8 cellular contexts compared by ENCODE assay signal in genomic region chr6:170289971-170290305, GRCh38. TPM values are rescaled to one million over a fixed set of nuclear protein-coding genes. Genes with fewer than 3 reads are reported as not detected.
DNase-seq lines count a peak whose midpoint lies in the region; ATAC-seq and TF ChIP-seq lines count a peak whose summit lies in the region.

No MANE protein-coding gene starts in this region.

- H3K4me3 ChIP-seq in Caco-2 (ENCODE audit: low read depth, low read length) (peak overlapping the region; percentile 62), Panc1 (ENCODE audit: low read depth in 2 of 2, low read length in 2 of 2) (peak overlapping the region; percentile 66 to 70), esophagus muscularis mucosa (peak overlapping the region; percentile 60 to 77 (median 70)), ovary (peak overlapping the region; percentile 57)

- BruUV-seq in Caco-2 (replicated peaks; lab: Mats Ljungman, UMichigan) (TSS peak; percentile 55), Panc1 (replicated peaks; lab: Mats Ljungman, UMichigan) (no TSS peak)

- in situ Hi-C loops in Panc1 (cut with HindIII; ENCODE audit: low pct_unique_long_range_greater_than_20kb, low sequenced_read_pairs) = no loop called here

- no peak for DNase-seq in Caco-2
- no peak for DNase-seq in Panc1 (ENCODE audit: low read depth, low spot score)
- no peak for DNase-seq in esophagus muscularis mucosa (ENCODE audit: extremely low spot score)
- no peak for DNase-seq in ovary
- DNase-seq in OCI-M1 (lab: John Stamatoyannopoulos, UW) = no peak
- DNase-seq in stimulated activated CD4-positive, alpha-beta T cell treated with anti-CD3 and anti-CD28 coated beads, Interleukin-4, amount 100 ng/mL, for 24 hours = no peak
- no peak for DNase-seq in cerebellum (ENCODE audit: low spot score)

- no peaks in the 10 kb centered on the region for H3K9me3 ChIP-seq in Caco-2
- H3K9me3 ChIP-seq in Panc1 (ENCODE audit: control insufficient read depth, insufficient read depth, low read depth, low read length) = no peaks in the 10 kb centered on the region
- H3K9me3 ChIP-seq in esophagus muscularis mucosa = no peaks in the 10 kb centered on the region
- H3K9me3 ChIP-seq in ovary = no peaks in the 10 kb centered on the region

- POLR2A ChIA-PET in Caco-2 (lab: Charles Lee) = interaction anchor here (0.6 to 1.4 kb wide), 3 partner anchors 25 to 480 kb away, joined by 3 to 4 read pairs (median 3); no protein-coding TSS in a partner anchor
- POLR2A ChIA-PET in Panc1 (lab: Charles Lee) = no interaction called here

- peak overlapping the region; percentile 90 for H3K4me3 Mint-ChIP-seq in Caco-2 (ENCODE audit: unreplicated experiment)

- CTCF ChIA-PET in Caco-2 (lab: Charles Lee) (interaction anchor here (0.7 to 3.4 kb wide), 2 partner anchors 10 to 458 kb away, joined by 3 to 16 read pairs; no protein-coding TSS in a partner anchor), Panc1 (lab: Charles Lee) (interaction anchor here (1.4 kb wide), 1 partner anchor 500 kb away, joined by 3 read pairs; no protein-coding TSS in a partner anchor)

- H3K27me3 ChIP-seq in Caco-2 (replicated peaks; ENCODE audit: control insufficient read depth, insufficient read depth, low read length) (peaks cover 7% of the 10 kb centered on the region), Panc1 (ENCODE audit: control insufficient read depth, insufficient read depth, low read length) (peaks cover 34% of the 10 kb centered on the region), esophagus muscularis mucosa (peaks cover 0 to 84% (median 45%) of the 10 kb centered on the region in 4 donors), ovary (peaks cover 3% of the 10 kb centered on the region)

- H3K27me3 Mint-ChIP-seq in Caco-2 (ENCODE audit: insufficient read depth, unreplicated experiment) = peaks cover 34% of the 10 kb centered on the region

- no peak overlapping the region for H3K27ac ChIP-seq in Panc1 (ENCODE audit: low read length)
- H3K27ac ChIP-seq in esophagus muscularis mucosa (replicated peaks in 1 of 4) = peak overlapping the region; percentile 55 to 80 (median 68)
- no peak overlapping the region for H3K27ac ChIP-seq in ovary

- no peaks in the 10 kb centered on the region for H3K9me3 Mint-ChIP-seq in Caco-2 (ENCODE audit: unreplicated experiment)

- TF ChIP-seq POLR2A in esophagus muscularis mucosa (IDR thresholded peaks at IDR 0.05; ENCODE audit: low read depth) (no peak), ovary (IDR thresholded peaks at IDR 0.05) (no peak)

- peaks cover 16% of the 10 kb centered on the region for H3K36me3 Mint-ChIP-seq in Caco-2 (ENCODE audit: insufficient read depth, unreplicated experiment)

- H3K4me1 ChIP-seq in Caco-2 (peaks cover 24% of the 10 kb centered on the region), Panc1 (ENCODE audit: control insufficient read depth, insufficient read depth, low read length) (peaks cover 11% of the 10 kb centered on the region), esophagus muscularis mucosa (peaks cover 64 to 80% (median 73%) of the 10 kb centered on the region in 4 donors), ovary (ENCODE audit: insufficient read depth) (peaks cover 23% of the 10 kb centered on the region)

- no peak overlapping the region for H3K27ac Mint-ChIP-seq in Caco-2 (ENCODE audit: unreplicated experiment)

- TF ChIP-seq EP300 in esophagus muscularis mucosa (IDR thresholded peaks at IDR 0.05) (no peak), ovary (IDR thresholded peaks at IDR 0.05) (no peak)

- peaks cover 18% of the 10 kb centered on the region for H3K4me1 Mint-ChIP-seq in Caco-2 (ENCODE audit: low read depth, unreplicated experiment)

- no CpG with 5 or more reads among the region's 41 CpGs for WGBS in esophagus muscularis mucosa
- WGBS in ovary, 3 donors = 0 to 2% (median 1%) methylated on average over 24 to 41 of the region's 41 CpGs

- no peak for ATAC-seq in Panc1
- no peak for ATAC-seq in GM19455 (IDR thresholded peaks at IDR 0.05; ENCODE audit: unreplicated experiment)

- no peaks in the 10 kb centered on the region; the same call in 1 of the 2 replicates for H3K36me3 ChIP-seq in Caco-2 (ENCODE audit: control insufficient read depth, insufficient read depth, low read length)
- no peaks in the 10 kb centered on the region for H3K36me3 ChIP-seq in Panc1 (ENCODE audit: control insufficient read depth, insufficient read depth, low read length)
- peaks cover 0 to 9% (median 4%) of the 10 kb centered on the region in 4 donors for H3K36me3 ChIP-seq in esophagus muscularis mucosa
- H3K36me3 ChIP-seq in ovary = no peaks in the 10 kb centered on the region

- TF ChIP-seq CTCF in Caco-2 (IDR thresholded peaks at IDR 0.05; ENCODE audit: insufficient read depth in 1 of 2, low read depth in 1 of 2, low read length in 1 of 2, severe bottlenecking in 1 of 2, unreplicated experiment in 1 of 2) = no peak
- TF ChIP-seq CTCF in Panc1 (IDR thresholded peaks at IDR 0.05) = no peak
- TF ChIP-seq CTCF in esophagus muscularis mucosa (IDR thresholded peaks at IDR 0.05) = no peak
- TF ChIP-seq CTCF in ovary (IDR thresholded peaks at IDR 0.05) = no peak

- intact Hi-C loops in Caco-2 (cut with micrococcal nuclease; ENCODE audit: unreplicated experiment) (loop anchor here (1.0 to 10.0 kb wide), 7 partner anchors 10 to 1333 kb away; partner anchors contain the start of genes C6orf120 and WDR27), Panc1 (cut with micrococcal nuclease; ENCODE audit: unreplicated experiment) (loop anchor here (5.0 to 10.0 kb wide), 2 partner anchors 235 to 498 kb away; no protein-coding TSS in a partner anchor), esophagus muscularis mucosa (cut with DNase I) (loop anchor here (10.0 kb wide), 2 partner anchors 325 to 455 kb away; no protein-coding TSS in a partner anchor), ovary (cut with DNase I) (loop anchor here in 2 of 4 donors (5.0 to 10.0 kb wide), 2 partner anchors 455 to 498 kb away; no protein-coding TSS in a partner anchor)

RNA-seq across cellular contexts. Expression of gene DLL1, which starts 0.9 kb away (rescaled TPM):
- total RNA-seq in Caco-2 (2022) (6.6 and 8.1 TPM in 2 replicates), Panc1 (2021; ENCODE audit: unreplicated experiment) (2.4 TPM), esophagus muscularis mucosa (1 to 10 TPM; 3.7 to 8.8 (median 6.6) TPM), ovary (10 to 100 TPM in 1 of 7 donors, 1 to 10 TPM in 6; 1.3 to 11.5 (median 4.6) TPM), cerebellum (10.6 TPM)
- polyA plus RNA-seq in Panc1 (2012; ENCODE audit: insufficient read length) = 1.6 TPM
- polyA plus RNA-seq in ovary = 1 to 10 TPM in 1 of 2 donors, under 1 TPM in 1; 0.90 to 2.4 TPM

RNA-seq across cellular contexts. Expression of gene FAM120B, which starts 16.6 kb away (rescaled TPM):
- 20.9 and 21.0 TPM in 2 replicates for total RNA-seq in Caco-2 (2022)
- 38.0 TPM for total RNA-seq in Panc1 (2021; ENCODE audit: unreplicated experiment)
- polyA plus RNA-seq in Panc1 (2012; ENCODE audit: insufficient read length) = 32.6 TPM
- total RNA-seq in esophagus muscularis mucosa = 10 to 100 TPM; 28.1 to 49.0 (median 33.7) TPM
- total RNA-seq in ovary = 10 to 100 TPM; 16.5 to 36.2 (median 28.4) TPM
- polyA plus RNA-seq in ovary = 10 to 100 TPM; 10.6 to 39.3 TPM
- 42.6 TPM for total RNA-seq in cerebellum

Comparison
In these comparisons a context has a peak if more than half of its experiments do, and no peak if none do; other contexts are left out.
1. H3K27ac ChIP-seq: peak in esophagus muscularis mucosa (4 of 4); none in Panc1 (single experiment) and ovary (0 of 2).
2. Peak in every context shown above with its lines, with median percentiles within 50 percentile points of each other: H3K4me3 ChIP-seq.